Comparison of ENCODE assay signal across 13 cellular contexts in genomic region chr16:11658896-11659708, GRCh38. TPM values are rescaled to one million over a fixed set of nuclear protein-coding genes. Genes with fewer than 3 reads are reported as not detected.
A peak's percentile ranks its signal among the peaks of the same experiment; 100 is the strongest.
DNase-seq lines count a peak whose midpoint lies in the region; TF ChIP-seq lines count a peak whose summit lies in the region.
"Had no signal": no experiment of that assay in that cellular context is flagged by ENCODE, and none has a peak within 500 bp of the region (broad histone marks: within the 10 kb centered on the region; RNA-seq: fewer than 3 reads in every experiment).

No MANE protein-coding gene starts in this region.

- 63 to 69% methylated on average over 19 of the region's 19 CpGs for WGBS in tibial nerve, 2 donors

- H3K4me3 ChIP-seq in NT2/D1 (ENCODE audit: insufficient read length, low read depth) (no peak overlapping the region), fibroblast of lung (replicated peaks in 1 of 4; ENCODE audit: control extremely low read depth in 1 of 4, insufficient read depth in 1 of 4, low read depth in 3 of 4, low read length in 4 of 4) (no peak overlapping the region), tibial nerve (no peak overlapping the region)
- H3K4me3 ChIP-seq: dorsolateral prefrontal cortex had no signal

- H3K4me2 ChIP-seq in fibroblast of lung (ENCODE audit: extremely low read depth, insufficient read depth, low read length) = no peak overlapping the region

- H3K36me3 ChIP-seq in NT2/D1 (ENCODE audit: insufficient read depth, insufficient read length, low read length) (no peaks in the 10 kb centered on the region), fibroblast of lung (ENCODE audit: control insufficient read depth, insufficient read depth, low read length) (no peaks in the 10 kb centered on the region), tibial nerve (no peaks in the 10 kb centered on the region)

- no peak overlapping the region for H3K27ac Mint-ChIP-seq in T-helper 2 cell treated with Interferon-gamma antibody and Interleukin-4, amounts not matched to agents 5 μg/mL and 100 μg/mL, for 36 hours

- H3K4me1 Mint-ChIP-seq in T-helper 2 cell treated with Interferon-gamma antibody and Interleukin-4, amounts not matched to agents 5 μg/mL and 100 μg/mL, for 36 hours (ENCODE audit: low read depth) = peaks cover 9% of the 10 kb centered on the region

- TF ChIP-seq EP300 in tibial nerve (IDR thresholded peaks at IDR 0.05) = no peak

- H3K9ac ChIP-seq in NT2/D1 (ENCODE audit: insufficient read length, low read depth) (peak overlapping the region; percentile 69), fibroblast of lung (ENCODE audit: insufficient read depth, low read length) (no peak overlapping the region)

- H4K20me1 ChIP-seq in fibroblast of lung (ENCODE audit: control insufficient read depth, extremely low read depth, insufficient read depth, low read length) = no peaks in the 10 kb centered on the region

- H3K27ac ChIP-seq in fibroblast of lung (ENCODE audit: insufficient read depth, low read length) (no peak overlapping the region), tibial nerve (no peak overlapping the region)
- H3K27ac ChIP-seq: HL-60, VCaP had no signal

- no peaks in the 10 kb centered on the region for H3K9me3 ChIP-seq in NT2/D1 (ENCODE audit: insufficient read depth, low read length)
- no peaks in the 10 kb centered on the region for H3K9me3 ChIP-seq in fibroblast of lung (ENCODE audit: control insufficient read depth, insufficient read depth, low read depth, low read length)
- H3K9me3 ChIP-seq in tibial nerve = no peaks in the 10 kb centered on the region

- no peaks in the 10 kb centered on the region for H3K36me3 Mint-ChIP-seq in T-helper 2 cell treated with Interferon-gamma antibody and Interleukin-4, amounts not matched to agents 5 μg/mL and 100 μg/mL, for 36 hours (ENCODE audit: low read depth)

- no peak overlapping the region for H3K4me3 Mint-ChIP-seq in T-helper 2 cell treated with Interferon-gamma antibody and Interleukin-4, amounts not matched to agents 5 μg/mL and 100 μg/mL, for 36 hours

- no peaks in the 10 kb centered on the region for H3K79me2 ChIP-seq in fibroblast of lung (ENCODE audit: control insufficient read depth, insufficient read depth, low read length)

- H3K4me1 ChIP-seq in NT2/D1 (ENCODE audit: insufficient read depth, insufficient read length) (peaks cover 15% of the 10 kb centered on the region), fibroblast of lung (ENCODE audit: control insufficient read depth, extremely low read depth, insufficient read depth, low read length) (no peaks in the 10 kb centered on the region), tibial nerve (peaks cover 0 to 4% (median 0%) of the 10 kb centered on the region in 4 donors)

- no peak for TF ChIP-seq POLR2A in tibial nerve (IDR thresholded peaks at IDR 0.05)

- no peaks in the 10 kb centered on the region for H3K9me3 Mint-ChIP-seq in T-helper 2 cell treated with Interferon-gamma antibody and Interleukin-4, amounts not matched to agents 5 μg/mL and 100 μg/mL, for 36 hours

- TF ChIP-seq CTCF in fibroblast of lung (conservative IDR thresholded peaks at IDR 0.05 in 1 of 2, IDR thresholded peaks at IDR 0.05 in 1 of 2; ENCODE audit: low read depth in 1 of 2, low read length in 2 of 2) (no peak), tibial nerve (IDR thresholded peaks at IDR 0.05) (no peak)

- peaks cover 4% of the 10 kb centered on the region for H3K27me3 Mint-ChIP-seq in T-helper 2 cell treated with Interferon-gamma antibody and Interleukin-4, amounts not matched to agents 5 μg/mL and 100 μg/mL, for 36 hours (ENCODE audit: low read depth)

- H2AFZ ChIP-seq in fibroblast of lung (ENCODE audit: low read length) = no peak overlapping the region

- H3K27me3 ChIP-seq in NT2/D1 (ENCODE audit: insufficient read depth, insufficient read length) (no peaks in the 10 kb centered on the region), fibroblast of lung (ENCODE audit: control insufficient read depth, insufficient read depth, low read length) (no peaks in the 10 kb centered on the region), tibial nerve (no peaks in the 10 kb centered on the region)
- H3K27me3 ChIP-seq: dorsolateral prefrontal cortex had no signal

- DNase-seq in D341Med (ENCODE audit: low spot score) (peak; percentile 21), NT2/D1 (ENCODE audit: low read depth, low spot score) (no peak), fibroblast of lung (ENCODE audit: low read depth in 2 of 2) (peak; percentile 30 to 48), midbrain (lab: John Stamatoyannopoulos, UW) (peak; percentile 46), KG1 (lab: John Stamatoyannopoulos, UW) (no peak), tibial nerve (ENCODE audit: low spot score in 2 of 2) (no peak), NCI-H748 treated with DMSO at 0.1 percent for 48 hours (lab: John Stamatoyannopoulos, UW) (no peak)
- no peak for DNase-seq in T-helper 2 cell treated with Interferon-gamma antibody and Interleukin-4, amounts not matched to agents 5 μg/mL and 100 μg/mL, for 36 hours (ENCODE audit: low spot score)
- DNase-seq: activated CD8-positive, alpha-beta memory T cell treated with anti-CD3 and anti-CD28 coated beads, Interleukin-2, amount 50 U/mL, for 48 hours; dorsolateral prefrontal cortex; NCI-H526 treated with DMSO at 0.1 percent for 48 hours had no signal

RNA-seq across cellular contexts. Expression of gene SNN, which starts 9.2 kb away (rescaled TPM):
- total RNA-seq in fibroblast of lung = 19.3 and 24.9 TPM in 2 replicates
- 17.5 and 19.8 TPM in 2 replicates for polyA plus RNA-seq in fibroblast of lung
- 14.9 and 19.2 TPM in 2 replicates for polyA plus RNA-seq in fibroblast of lung (2012)
- polyA minus RNA-seq in fibroblast of lung (ENCODE audit: low replicate concordance) = 10.9 and 16.5 TPM in 2 replicates
- 10 to 100 TPM; 24.3 to 30.6 (median 27.0) TPM for total RNA-seq in tibial nerve

Comparison
In these comparisons a context has a peak if more than half of its experiments do, and no peak if none do; other contexts are left out.
1. DNase-seq: peak in D341Med (single experiment), fibroblast of lung (2 of 2) and midbrain (single experiment); none in NT2/D1 (single experiment), KG1 (single experiment), tibial nerve (0 of 2), T-helper 2 cell treated with Interferon-gamma antibody and Interleukin-4, amounts not matched to agents 5 μg/mL and 100 μg/mL, for 36 hours (single experiment) and NCI-H748 treated with DMSO at 0.1 percent for 48 hours (single experiment).